ENCODE assay signal across 13 cellular contexts in genomic region chr2:1818404-1818803, GRCh38.
DNase-seq lines count a peak whose midpoint lies in the region; ATAC-seq and TF ChIP-seq lines count a peak whose summit lies in the region.
"Had no signal": no experiment of that assay in that cellular context is flagged by ENCODE, and none has a peak within 500 bp of the region (broad histone marks: within the 10 kb centered on the region; RNA-seq: fewer than 3 reads in every experiment).

No MANE protein-coding gene starts in this region.

- no peaks in the 10 kb centered on the region for H4K20me1 ChIP-seq in BLaER1
- H4K20me1 ChIP-seq in PC-3 (ENCODE audit: low read length), result no peaks in the 10 kb centered on the region
- no peaks in the 10 kb centered on the region for H4K20me1 ChIP-seq in osteoblast (ENCODE audit: insufficient read depth, low read length)

- BruUV-seq in PC-3 (replicated peaks; lab: Mats Ljungman, UMichigan), result no TSS peak

- H3F3A ChIP-seq in PC-3 (ENCODE audit: low read length, unreplicated experiment), result no peaks in the 10 kb centered on the region

- H3K27ac ChIP-seq in BLaER1 (no peak overlapping the region), PC-3 (ENCODE audit: low read length) (no peak overlapping the region), osteoblast (ENCODE audit: low read depth, low read length) (no peak overlapping the region), dorsolateral prefrontal cortex (peak overlapping the region in 19 of 59 donors; percentile 6 to 92 (median 44))

- CTCF ChIA-PET in PC-3 (lab: Charles Lee), result interaction anchor here (0.7 kb wide), 1 partner anchor 9 kb away, joined by 3 read pairs; no protein-coding TSS in a partner anchor

- peaks cover 74% of the 10 kb centered on the region for H3K4me1 ChIP-seq in BLaER1
- H3K4me1 ChIP-seq in PC-3 (ENCODE audit: insufficient read depth, low read length), result peaks cover 23% of the 10 kb centered on the region
- H3K4me1 ChIP-seq in osteoblast (ENCODE audit: insufficient read depth, low read length), result peaks cover 10% of the 10 kb centered on the region
- H3K4me1 ChIP-seq: Caco-2 had no signal

- H3K9ac ChIP-seq in BLaER1 (no peak overlapping the region), PC-3 (ENCODE audit: low read length) (no peak overlapping the region)

- peak; percentile 58 for ATAC-seq in PC-3

- no peak overlapping the region for H3K4me3 Mint-ChIP-seq in CD14-positive monocyte

- H3K4me3 ChIP-seq in BLaER1 (no peak overlapping the region), PC-3 (ENCODE audit: low read length) (no peak overlapping the region), epithelial cell of esophagus (ENCODE audit: low read length) (no peak overlapping the region), osteoblast (ENCODE audit: insufficient read depth, low read length) (no peak overlapping the region), dorsolateral prefrontal cortex (no peak overlapping the region)

- H2AFZ ChIP-seq in PC-3 (ENCODE audit: low read length) (0 out of 2 replicates have a peak overlapping the region, but pooled peaks have one; percentile 33), osteoblast (ENCODE audit: low read length) (no peak overlapping the region)

- H3K9me2 ChIP-seq in PC-3 (replicated peaks; ENCODE audit: low read length), result no peaks in the 10 kb centered on the region

- no peaks in the 10 kb centered on the region for H3K9me3 Mint-ChIP-seq in CD14-positive monocyte

- POLR2A ChIA-PET in PC-3 (lab: Charles Lee; ENCODE audit: unreplicated experiment), result no interaction called here

- peak overlapping the region in 1 of 7 donors; percentile 28 for H3K27ac Mint-ChIP-seq in CD14-positive monocyte

- H3K9me3 ChIP-seq in BLaER1, result no peaks in the 10 kb centered on the region
- no peaks in the 10 kb centered on the region for H3K9me3 ChIP-seq in PC-3 (ENCODE audit: low read length)
- no peaks in the 10 kb centered on the region for H3K9me3 ChIP-seq in osteoblast (ENCODE audit: low read depth, low read length)
- H3K9me3 ChIP-seq: Caco-2 had no signal

- no peaks in the 10 kb centered on the region for H3K36me3 ChIP-seq in BLaER1
- no peaks in the 10 kb centered on the region for H3K36me3 ChIP-seq in PC-3 (ENCODE audit: low read depth, low read length)
- H3K36me3 ChIP-seq in osteoblast (ENCODE audit: insufficient read depth, low read length), result no peaks in the 10 kb centered on the region

- TF ChIP-seq CTCF in PC-3 (conservative IDR thresholded peaks at IDR 0.05; ENCODE audit: low read depth, low read length) (no peak), epithelial cell of esophagus (IDR thresholded peaks at IDR 0.05; ENCODE audit: insufficient read depth, low read depth, low read length, missing control alignments) (no peak), osteoblast (IDR thresholded peaks at IDR 0.05; ENCODE audit: extremely low read depth, low read depth, low read length) (no peak), dorsolateral prefrontal cortex (IDR thresholded peaks at IDR 0.05 in 54 of 56, conservative IDR thresholded peaks at IDR 0.05 in 2 of 56; ENCODE audit: low read depth in 1 of 56, partially characterized antibody in 56 of 56) (no peak), CD14-positive monocyte (IDR thresholded peaks at IDR 0.05) (no peak)

- intact Hi-C loops in PC-3 (cut with micrococcal nuclease), result no loop called here
- intact Hi-C loops in dorsolateral prefrontal cortex (cut with DNase I), result no loop called here
- intact Hi-C loops in CD14-positive monocyte (cut with micrococcal nuclease), result no loop called here

- H3K4me2 ChIP-seq in BLaER1 (peak overlapping the region; percentile 7; the same call in 1 of the 2 replicates), PC-3 (ENCODE audit: low read length) (peak overlapping the region; percentile 32), osteoblast (ENCODE audit: insufficient read depth, low read length) (no peak overlapping the region)

- H3K27me3 Mint-ChIP-seq in CD14-positive monocyte (ENCODE audit: low read depth in 3 of 3), result peaks cover 0 to 7% (median 5%) of the 10 kb centered on the region in 3 donors

- peaks cover 2% of the 10 kb centered on the region for H3K4me1 Mint-ChIP-seq in CD14-positive monocyte

- H3K79me2 ChIP-seq in PC-3 (ENCODE audit: low read length), result no peaks in the 10 kb centered on the region
- H3K79me2 ChIP-seq in osteoblast (ENCODE audit: insufficient read depth, low read length), result no peaks in the 10 kb centered on the region

- DNase-seq in PC-3 (peak; percentile 72), epithelial cell of esophagus (ENCODE audit: low read depth) (peak; percentile 1), osteoblast (ENCODE audit: insufficient read length, low spot score, missing footprints) (peak; percentile 52), AG08396 (ENCODE audit: low spot score) (no peak), cerebellum (ENCODE audit: low spot score) (no peak), dorsolateral prefrontal cortex (no peak), CD14-positive monocyte (ENCODE audit: low spot score) (no peak)
- DNase-seq: Caco-2, DMS53, NCI-H1694, NCI-H446, NCI-H774 had no signal

- no peaks in the 10 kb centered on the region for H3K36me3 Mint-ChIP-seq in CD14-positive monocyte

- H3K27me3 ChIP-seq in BLaER1 (no peaks in the 10 kb centered on the region), PC-3 (ENCODE audit: low read length) (no peaks in the 10 kb centered on the region), osteoblast (ENCODE audit: insufficient read depth, low read length) (peaks cover 4% of the 10 kb centered on the region), dorsolateral prefrontal cortex (peaks cover 0 to 4% (median 0%) of the 10 kb centered on the region in 45 donors)

Comparison
In these comparisons a context has a peak if more than half of its experiments do, and no peak if none do; other contexts are left out.
1. DNase-seq: peak in PC-3 (single experiment), epithelial cell of esophagus (single experiment) and osteoblast (single experiment); none in AG08396 (single experiment), cerebellum (single experiment), dorsolateral prefrontal cortex (0 of 10) and CD14-positive monocyte (single experiment).